ENCODE assay signal across 8 cellular contexts in genomic region chr6:57288136-57288535, GRCh38. TPM values are rescaled to one million over a fixed set of nuclear protein-coding genes. Genes with fewer than 3 reads are reported as not detected.
DNase-seq lines count a peak whose midpoint lies in the region; ATAC-seq and TF ChIP-seq lines count a peak whose summit lies in the region.
"Not testable (repeated sequence)": the region's sequence is repeated elsewhere in the genome, so short reads cannot be mapped to it uniquely, and the experiment has no call there.

No MANE protein-coding gene starts in this region.

- H3K14ac ChIP-seq in trophoblast cell (ENCODE audit: low read length) = peak overlapping the region; percentile 27

- TF ChIP-seq CTCF in LNCaP clone FGC (IDR thresholded peaks at IDR 0.05; ENCODE audit: control insufficient read depth, extremely low read depth, insufficient read depth); colonic mucosa (IDR thresholded peaks at IDR 0.05); foreskin keratinocyte (conservative IDR thresholded peaks at IDR 0.05): not testable (repeated sequence)

- H3K9me3 ChIP-seq in colonic mucosa; trophoblast cell (ENCODE audit: insufficient read depth, low read depth, low read length): not testable (repeated sequence)

- H3K4me1 ChIP-seq in colonic mucosa; foreskin keratinocyte; trophoblast cell (ENCODE audit: control insufficient read depth in 1 of 2, insufficient read depth in 2 of 2, low read length in 2 of 2): not testable (repeated sequence)

- WGBS in trophoblast cell (ENCODE audit: extremely low coverage, insufficient coverage, insufficient read length) = no CpG with 5 or more reads among the region's 12 CpGs

- peak overlapping the region; percentile 68 for H4K12ac ChIP-seq in trophoblast cell (ENCODE audit: low read depth, low read length)

- H3K79me1 ChIP-seq in trophoblast cell (ENCODE audit: low read length) = not testable (repeated sequence)

- peak overlapping the region; percentile 87 for H4K8ac ChIP-seq in trophoblast cell (ENCODE audit: low read depth, low read length)

- H3K4me3 ChIP-seq in LNCaP clone FGC (ENCODE audit: low read depth, low read length); colonic mucosa; trophoblast cell (ENCODE audit: low read depth, low read length): not testable (repeated sequence)

- H3K79me2 ChIP-seq in trophoblast cell (ENCODE audit: control insufficient read depth, insufficient read depth, low read length, poor library complexity) = not testable (repeated sequence)

- peak overlapping the region; percentile 23 for H2BK5ac ChIP-seq in trophoblast cell (ENCODE audit: low read depth, low read length, poor library complexity)

- not testable (repeated sequence) for H3K23ac ChIP-seq in trophoblast cell (ENCODE audit: low read length)

- ATAC-seq in foreskin keratinocyte (peak; percentile 71), left colon (peak; percentile 36)

- H3K4ac ChIP-seq in trophoblast cell (ENCODE audit: low read depth, low read length) = peak overlapping the region; percentile 37

- not testable (repeated sequence) for H3K36me3 ChIP-seq in colonic mucosa; trophoblast cell (ENCODE audit: control insufficient read depth in 1 of 2, insufficient read depth in 2 of 2, low read length in 2 of 2)

- H2AK5ac ChIP-seq in trophoblast cell (ENCODE audit: low read length) = not testable (repeated sequence)

- peak overlapping the region; percentile 39 for H2AFZ ChIP-seq in trophoblast cell (ENCODE audit: insufficient read depth, low read length, poor library complexity)

- peak overlapping the region; percentile 43 for H3K18ac ChIP-seq in trophoblast cell (ENCODE audit: low read length)

- H3K27ac ChIP-seq in colonic mucosa, foreskin keratinocyte: not testable (repeated sequence)
- H3K27ac ChIP-seq in trophoblast cell (ENCODE audit: low read depth, low read length) = peak overlapping the region; percentile 65

- H3K9ac ChIP-seq in colonic mucosa (ENCODE audit: low read depth in 2 of 2, low read length in 2 of 2); trophoblast cell (ENCODE audit: low read length): not testable (repeated sequence)

- H2BK12ac ChIP-seq in trophoblast cell (ENCODE audit: low read length) = peak overlapping the region; percentile 39

- not testable (repeated sequence) for H3K27me3 ChIP-seq in colonic mucosa; foreskin keratinocyte; trophoblast cell (ENCODE audit: insufficient read depth, low read length)

- intact Hi-C loops in colonic mucosa (cut with DNase I); left colon (cut with DNase I, micrococcal nuclease): not testable (repeated sequence)

- peak overlapping the region; percentile 56 for H2BK120ac ChIP-seq in trophoblast cell (ENCODE audit: insufficient read depth, low read length, poor library complexity)

- DNase-seq in DMS153 (lab: John Stamatoyannopoulos, UW) = peak; percentile 70
- peak; percentile 44 for DNase-seq in LNCaP clone FGC (ENCODE audit: low read depth)
- DNase-seq in NCI-H748 (lab: John Stamatoyannopoulos, UW; ENCODE audit: unreplicated experiment) = peak; percentile 87
- DNase-seq in colonic mucosa = peak; percentile 29
- peak; percentile 22 to 58 for DNase-seq in foreskin keratinocyte
- peak in 1 of 2 donors; percentile 13 for DNase-seq in left colon
- DNase-seq in trophoblast cell = peak in 1 of 2 donors; percentile 58
- DNase-seq in ureter (ENCODE audit: low spot score) = peak; percentile 47

- peak overlapping the region; percentile 80 for H4K91ac ChIP-seq in trophoblast cell (ENCODE audit: low read depth, low read length)

- peak overlapping the region; percentile 39 for H3K4me2 ChIP-seq in trophoblast cell (ENCODE audit: low read length)

RNA-seq across cellular contexts. Expression of gene PRIM2, which starts 29.3 kb away (rescaled TPM):
- 10 to 100 TPM; 10.4 to 23.1 TPM for total RNA-seq in colonic mucosa
- total RNA-seq in foreskin keratinocyte = 26.8 and 27.4 TPM in 2 replicates
- 13.8 and 17.4 TPM in 2 replicates for polyA plus RNA-seq in foreskin keratinocyte
- 10 to 100 TPM in 1 of 2 donors, 1 to 10 TPM in 1; 9.4 to 11.0 TPM for total RNA-seq in left colon
- 18.8 and 21.0 TPM in 2 replicates for polyA plus RNA-seq in trophoblast cell (2013)
- 17.4 TPM for total RNA-seq in ureter
